In the genomic region with DNA sequence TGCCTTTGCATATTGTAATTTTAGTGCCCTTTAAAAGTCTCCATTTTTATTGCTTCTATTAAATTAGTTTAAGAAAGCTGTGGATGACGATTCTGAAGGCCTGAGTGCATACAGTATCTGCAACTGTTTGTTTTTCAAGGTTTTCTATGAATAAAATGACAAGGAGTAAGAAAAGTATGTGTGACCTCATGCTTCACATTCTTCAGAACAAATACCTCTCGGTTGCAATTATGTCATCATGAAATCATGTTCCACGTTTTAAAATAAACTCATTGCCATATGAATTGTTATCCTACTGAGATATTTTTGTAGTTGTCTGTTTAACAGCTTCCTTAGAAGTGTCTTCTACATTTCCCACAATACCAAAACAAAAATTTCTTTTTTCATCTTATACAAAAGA, we compare ENCODE assay signal across 21 cellular contexts.
"Had no signal": no experiment of that assay in that cellular context is flagged by ENCODE, and none has a peak within 500 bp of the region (broad histone marks: within the 10 kb centered on the region; RNA-seq: fewer than 3 reads in every experiment).

No MANE protein-coding gene starts in this region.

- H3K4me3 Mint-ChIP-seq: naive thymus-derived CD4-positive, alpha-beta T cell; stimulated activated naive CD8-positive, alpha-beta T cell treated with anti-CD3 and anti-CD28 coated beads, Interleukin-15, Interleukin-2, amounts not matched to agents 100 ng/mL and 50 ng/mL, for 24 hours; T-helper 2 cell treated with Interferon-gamma antibody and Interleukin-4, amounts not matched to agents 5 μg/mL and 100 μg/mL, for 36 hours; type B pancreatic cell had no signal

- H3K36me3 Mint-ChIP-seq: type B pancreatic cell had no signal

- H3K4me1 ChIP-seq: colonic mucosa, parathyroid adenoma had no signal

- ATAC-seq: activated CD4-positive, CD25-positive, alpha-beta regulatory T cell treated with anti-CD3 and anti-CD28 coated beads, Interleukin-2, amount 50 U/mL, for 24 hours; left lobe of liver; mucosa of descending colon; naive thymus-derived CD4-positive, alpha-beta T cell had no signal

- H3K27me3 Mint-ChIP-seq: naive thymus-derived CD4-positive, alpha-beta T cell; stimulated activated naive CD8-positive, alpha-beta T cell treated with anti-CD3 and anti-CD28 coated beads, Interleukin-15, Interleukin-2, amounts not matched to agents 100 ng/mL and 50 ng/mL, for 24 hours; type B pancreatic cell had no signal

- H3K4me3 ChIP-seq: cardiac muscle cell, colonic mucosa, mucosa of descending colon, skin epidermis had no signal

- H3K27ac Mint-ChIP-seq: naive thymus-derived CD4-positive, alpha-beta T cell; stimulated activated naive CD8-positive, alpha-beta T cell treated with anti-CD3 and anti-CD28 coated beads, Interleukin-15, Interleukin-2, amounts not matched to agents 100 ng/mL and 50 ng/mL, for 24 hours; T-helper 2 cell treated with Interferon-gamma antibody and Interleukin-4, amounts not matched to agents 5 μg/mL and 100 μg/mL, for 36 hours; type B pancreatic cell had no signal

- H3K36me3 ChIP-seq: cardiac muscle cell, colonic mucosa had no signal

- FAIRE-seq: endothelial cell of umbilical vein had no signal

- H3K9me3 ChIP-seq: colonic mucosa, mucosa of descending colon had no signal

- H3K27ac ChIP-seq: cardiac muscle cell, colonic mucosa, parathyroid adenoma, skin epidermis had no signal

- H3K27me3 ChIP-seq: cardiac muscle cell, colonic mucosa had no signal

- H3K9me3 Mint-ChIP-seq: type B pancreatic cell had no signal

- DNase-seq: activated CD4-positive, alpha-beta T cell treated with anti-CD3 and anti-CD28 coated beads, Interleukin-2, amount 50 U/mL, for 4 hours; activated naive CD4-positive, alpha-beta T cell treated with Interleukin-2 at 50 U/mL for 16 hours; activated T-cell treated with anti-CD3 and anti-CD28 coated beads for 4 hours; aorta; colonic mucosa; effector CD8-positive, alpha-beta T cell; foreskin melanocyte; head of caudate nucleus; mucosa of descending colon; naive thymus-derived CD4-positive, alpha-beta T cell; retina; stimulated activated CD4-positive, alpha-beta T cell treated with anti-CD3 and anti-CD28 coated beads, Interleukin-15, amount 100 ng/mL, for 24 hours had no signal

- H3K4me1 Mint-ChIP-seq: naive thymus-derived CD4-positive, alpha-beta T cell had no signal
